In the genomic region with DNA sequence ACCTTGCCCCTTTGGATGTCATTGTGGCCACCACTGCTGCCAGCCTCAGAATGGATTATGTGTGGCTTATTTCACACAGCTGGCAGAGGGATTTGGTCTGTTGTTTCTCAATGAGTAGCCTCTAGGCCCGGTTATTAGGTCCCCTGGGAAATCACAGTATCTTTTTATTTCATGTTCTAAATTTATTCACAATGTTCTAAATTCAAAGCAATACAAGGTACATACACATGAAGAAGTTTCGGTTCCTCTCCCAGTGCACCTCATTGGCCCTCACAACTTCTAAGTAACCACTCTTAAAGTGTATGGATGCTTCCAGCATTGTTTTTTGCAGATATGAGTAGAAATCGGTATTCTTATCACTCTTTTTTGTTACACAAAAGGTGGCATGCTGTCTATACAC, we compare ENCODE assay signal across 16 cellular contexts.
A peak's percentile ranks its signal among the peaks of the same experiment; 100 is the strongest.
DNase-seq lines count a peak whose midpoint lies in the region; ATAC-seq and TF ChIP-seq lines count a peak whose summit lies in the region.
"Had no signal": no experiment of that assay in that cellular context is flagged by ENCODE, and none has a peak within 500 bp of the region (broad histone marks: within the 10 kb centered on the region; RNA-seq: fewer than 3 reads in every experiment).

No MANE protein-coding gene starts in this region.

- no peaks in the 10 kb centered on the region for H3K9me3 Mint-ChIP-seq in nephron progenitor cell
- H3K9me3 Mint-ChIP-seq in HFFc6, result peaks cover 16% of the 10 kb centered on the region

- H3K4me1 Mint-ChIP-seq in nephron progenitor cell, result peaks cover 44% of the 10 kb centered on the region
- H3K4me1 Mint-ChIP-seq in HFFc6 (ENCODE audit: low read depth), result no peaks in the 10 kb centered on the region
- H3K4me1 Mint-ChIP-seq: WTC11 had no signal

- H3K36me3 Mint-ChIP-seq in nephron progenitor cell (ENCODE audit: low read depth), result no peaks in the 10 kb centered on the region
- no peaks in the 10 kb centered on the region for H3K36me3 Mint-ChIP-seq in HFFc6 (ENCODE audit: low read depth)
- H3K36me3 Mint-ChIP-seq: CD8-positive, alpha-beta T cell; mesothelial cell of epicardium had no signal

- ATAC-seq in GM18858 (IDR thresholded peaks at IDR 0.05; ENCODE audit: unreplicated experiment) (peak; percentile 92), GM21529 (IDR thresholded peaks at IDR 0.05; ENCODE audit: unreplicated experiment) (peak; percentile 71), HG03175 (IDR thresholded peaks at IDR 0.05; ENCODE audit: unreplicated experiment) (peak; percentile 90)
- ATAC-seq: CD8-positive, alpha-beta T cell; WTC11 had no signal

- H3K27ac Mint-ChIP-seq in nephron progenitor cell (peak overlapping the region; percentile 84), HFFc6 (no peak overlapping the region)
- H3K27ac Mint-ChIP-seq: activated T-helper 2 cell treated with anti-CD3 and anti-CD28 coated beads, Interferon-gamma antibody, Interleukin-2, Interleukin-4, amounts not matched to agents 10 μg/mL and 5 μg/mL and 100 μg/mL, durations not matched to agents 14 hours and 24 hours and 36 hours; CD8-positive, alpha-beta T cell; mesothelial cell of epicardium; WTC11 had no signal

- DNase-seq in nephron progenitor cell, result no peak
- DNase-seq in mesenteric fat pad (ENCODE audit: low spot score), result no peak
- no peak for DNase-seq in SIG-M5 (lab: John Stamatoyannopoulos, UW)
- DNase-seq in SKM-1 treated with dmso at 0.1 percent for 144 hours (lab: John Stamatoyannopoulos, UW; ENCODE audit: unreplicated experiment), result no peak
- no peak for DNase-seq in HFFc6
- DNase-seq: brain microvascular endothelial cell; CD8-positive, alpha-beta T cell; hippocampal formation; Right ventricle myocardium superior; thyroid gland had no signal

- peaks cover 8% of the 10 kb centered on the region for H3K27me3 Mint-ChIP-seq in nephron progenitor cell (ENCODE audit: low read depth, poor library complexity)
- no peaks in the 10 kb centered on the region; the same call in 1 of the 2 replicates for H3K27me3 Mint-ChIP-seq in HFFc6 (ENCODE audit: insufficient read depth)

- H3K4me3 Mint-ChIP-seq in nephron progenitor cell, result no peak overlapping the region
- no peak overlapping the region for H3K4me3 Mint-ChIP-seq in HFFc6
- H3K4me3 Mint-ChIP-seq: CD8-positive, alpha-beta T cell; mesothelial cell of epicardium; WTC11 had no signal

- TF ChIP-seq CTCF in nephron progenitor cell (IDR thresholded peaks at IDR 0.05) (no peak), HFFc6 (IDR thresholded peaks at IDR 0.05) (no peak)
